In genomic region chr17:42843358-42843934, GRCh38 we compare ENCODE assay signal across 8 cellular contexts. TPM values are rescaled to one million over a fixed set of nuclear protein-coding genes. Genes with fewer than 3 reads are reported as not detected.
A peak's percentile ranks its signal among the peaks of the same experiment; 100 is the strongest.
DNase-seq lines count a peak whose midpoint lies in the region; ATAC-seq and TF ChIP-seq lines count a peak whose summit lies in the region.
"Had no signal": no experiment of that assay in that cellular context is flagged by ENCODE, and none has a peak within 500 bp of the region (broad histone marks: within the 10 kb centered on the region; RNA-seq: fewer than 3 reads in every experiment).

No MANE protein-coding gene starts in this region.

- H3K4me1 ChIP-seq in RWPE2 (ENCODE audit: insufficient read depth, poor library complexity, severe bottlenecking) (no peaks in the 10 kb centered on the region), neural progenitor cell (no peaks in the 10 kb centered on the region)

- H3K36me3 ChIP-seq in RWPE2 (ENCODE audit: low read depth): peaks cover 62% of the 10 kb centered on the region
- H3K36me3 ChIP-seq in neural progenitor cell: no peaks in the 10 kb centered on the region

- H3K27ac ChIP-seq in RWPE2 (ENCODE audit: poor library complexity, severe bottlenecking) (no peak overlapping the region), neural progenitor cell (no peak overlapping the region)

- H3K4me3 Mint-ChIP-seq in neural progenitor cell: no peak overlapping the region
- H3K4me3 Mint-ChIP-seq in natural killer cell treated with Interleukin-12 subunit alpha and Interleukin-12 subunit beta and Interleukin-15 and Interleukin-18, amount 100 ng/mL, for 72 hours: no peak overlapping the region

- H3K36me3 Mint-ChIP-seq in neural progenitor cell: peaks cover 15% of the 10 kb centered on the region
- peaks cover 27% of the 10 kb centered on the region for H3K36me3 Mint-ChIP-seq in natural killer cell treated with Interleukin-12 subunit alpha and Interleukin-12 subunit beta and Interleukin-15 and Interleukin-18, amount 100 ng/mL, for 72 hours

- H2AFZ ChIP-seq in neural progenitor cell (replicated peaks): no peak overlapping the region

- H3K27ac Mint-ChIP-seq in neural progenitor cell: no peak overlapping the region
- no peak overlapping the region for H3K27ac Mint-ChIP-seq in natural killer cell treated with Interleukin-12 subunit alpha and Interleukin-12 subunit beta and Interleukin-15 and Interleukin-18, amount 100 ng/mL, for 72 hours

- TF ChIP-seq CTCF in RWPE2 (IDR thresholded peaks at IDR 0.05; ENCODE audit: poor library complexity, severe bottlenecking) (peak; percentile 85), fibroblast of mammary gland (conservative IDR thresholded peaks at IDR 0.05; ENCODE audit: control insufficient read depth, insufficient read depth, low read depth, low read length) (peak; percentile 100), neural progenitor cell (IDR thresholded peaks at IDR 0.05) (peak; percentile 97)

- H3K79me2 ChIP-seq in neural progenitor cell (ENCODE audit: low read depth): no peaks in the 10 kb centered on the region

- peak; percentile 39 for DNase-seq in ELF-1 (ENCODE audit: low read depth, low spot score)
- peak; percentile 27 for DNase-seq in LoVo (ENCODE audit: low spot score)
- DNase-seq in RWPE2 (ENCODE audit: low spot score): no peak
- DNase-seq in fibroblast of mammary gland (ENCODE audit: low read depth): peak; percentile 80
- peak; percentile 72 for DNase-seq in neural progenitor cell (ENCODE audit: low spot score)
- DNase-seq in natural killer cell treated with Interleukin-12 subunit alpha and Interleukin-12 subunit beta and Interleukin-15 and Interleukin-18, amount 100 ng/mL, for 72 hours (ENCODE audit: low spot score): no peak

- no peak overlapping the region for H3K4me2 ChIP-seq in neural progenitor cell

- H3K9me3 Mint-ChIP-seq in neural progenitor cell: no peaks in the 10 kb centered on the region
- H3K9me3 Mint-ChIP-seq in natural killer cell treated with Interleukin-12 subunit alpha and Interleukin-12 subunit beta and Interleukin-15 and Interleukin-18, amount 100 ng/mL, for 72 hours: no peaks in the 10 kb centered on the region

- no peaks in the 10 kb centered on the region for H3K4me1 Mint-ChIP-seq in neural progenitor cell
- H3K4me1 Mint-ChIP-seq in natural killer cell treated with Interleukin-12 subunit alpha and Interleukin-12 subunit beta and Interleukin-15 and Interleukin-18, amount 100 ng/mL, for 72 hours (ENCODE audit: low read depth in 2 of 2): peaks cover 19 to 24% of the 10 kb centered on the region in 2 donors

- peaks cover 22% of the 10 kb centered on the region for H3F3A ChIP-seq in neural progenitor cell (ENCODE audit: low read depth)

- H3K9ac ChIP-seq in neural progenitor cell: no peak overlapping the region

- H3K9me3 ChIP-seq in RWPE2 (ENCODE audit: severe bottlenecking) (no peaks in the 10 kb centered on the region), neural progenitor cell (ENCODE audit: low read depth) (no peaks in the 10 kb centered on the region)

- H3K27me3 ChIP-seq in RWPE2 (ENCODE audit: insufficient read depth, poor library complexity, severe bottlenecking): no peaks in the 10 kb centered on the region
- no peaks in the 10 kb centered on the region for H3K27me3 ChIP-seq in neural progenitor cell

- peak; percentile 57; the same call in 2 of the 3 replicates for ATAC-seq in RWPE2 (ENCODE audit: low read depth)
- no peak for ATAC-seq in GM18511 (IDR thresholded peaks at IDR 0.05; ENCODE audit: unreplicated experiment)
- no peak for ATAC-seq in natural killer cell treated with Interleukin-12 subunit alpha and Interleukin-12 subunit beta and Interleukin-15 and Interleukin-18, amount 100 ng/mL, for 72 hours

- peaks cover 2% of the 10 kb centered on the region for H3K27me3 Mint-ChIP-seq in neural progenitor cell (ENCODE audit: insufficient read depth, low read depth)
- no peaks in the 10 kb centered on the region for H3K27me3 Mint-ChIP-seq in natural killer cell treated with Interleukin-12 subunit alpha and Interleukin-12 subunit beta and Interleukin-15 and Interleukin-18, amount 100 ng/mL, for 72 hours

- H3K4me3 ChIP-seq in RWPE2 (ENCODE audit: severe bottlenecking) (no peak overlapping the region), fibroblast of mammary gland (ENCODE audit: control insufficient read depth, low read depth, low read length) (no peak overlapping the region), neural progenitor cell (no peak overlapping the region)

- no peaks in the 10 kb centered on the region for H4K20me1 ChIP-seq in neural progenitor cell (ENCODE audit: low read depth)

RNA-seq across cellular contexts. Expression of gene AOC2, which starts 0.9 kb away (rescaled TPM):
- 1.2 and 2.1 TPM in 2 replicates for total RNA-seq in neural progenitor cell (ENCODE audit: low replicate concordance)
- 1 to 10 TPM; 3.5 to 5.3 TPM for total RNA-seq in natural killer cell treated with Interleukin-12 subunit alpha and Interleukin-12 subunit beta and Interleukin-15 and Interleukin-18, amount 100 ng/mL, for 72 hours

RNA-seq across cellular contexts. Expression of gene AOC3, which starts 7.6 kb away (rescaled TPM):
- total RNA-seq in neural progenitor cell (ENCODE audit: low replicate concordance): 0.90 TPM in 1 of 2 replicates, not detected in the other
- total RNA-seq in natural killer cell treated with Interleukin-12 subunit alpha and Interleukin-12 subunit beta and Interleukin-15 and Interleukin-18, amount 100 ng/mL, for 72 hours: 1 to 10 TPM; 1.8 to 2.7 TPM

RNA-seq across cellular contexts. Expression of gene PSME3, which starts 10.2 kb away (rescaled TPM):
- 106 and 108 TPM in 2 replicates for total RNA-seq in neural progenitor cell (ENCODE audit: low replicate concordance)
- 100 to 1,000 TPM; 152 to 251 TPM for total RNA-seq in natural killer cell treated with Interleukin-12 subunit alpha and Interleukin-12 subunit beta and Interleukin-15 and Interleukin-18, amount 100 ng/mL, for 72 hours

RNA-seq across cellular contexts. Expression of gene BECN1, which starts 19.4 kb away (rescaled TPM):
- 42.1 and 54.3 TPM in 2 replicates for total RNA-seq in neural progenitor cell (ENCODE audit: low replicate concordance)
- total RNA-seq in natural killer cell treated with Interleukin-12 subunit alpha and Interleukin-12 subunit beta and Interleukin-15 and Interleukin-18, amount 100 ng/mL, for 72 hours: 100 to 1,000 TPM; 106 to 134 TPM

RNA-seq across cellular contexts. Expression of gene CNTD1, which starts 44.8 kb away (rescaled TPM):
- total RNA-seq in neural progenitor cell (ENCODE audit: low replicate concordance): 0.06 TPM in 1 of 2 replicates, not detected in the other
- total RNA-seq in natural killer cell treated with Interleukin-12 subunit alpha and Interleukin-12 subunit beta and Interleukin-15 and Interleukin-18, amount 100 ng/mL, for 72 hours: not detected
- total RNA-seq: activated CD8-positive, alpha-beta memory T cell treated with anti-CD3 and anti-CD28 coated beads for 36 hours had no signal

Comparison
In these comparisons a context has a peak if more than half of its experiments do, and no peak if none do; other contexts are left out.
1. DNase-seq: peak in ELF-1 (single experiment), LoVo (single experiment), fibroblast of mammary gland (single experiment) and neural progenitor cell (single experiment); none in RWPE2 (single experiment) and natural killer cell treated with Interleukin-12 subunit alpha and Interleukin-12 subunit beta and Interleukin-15 and Interleukin-18, amount 100 ng/mL, for 72 hours (single experiment).
2. Peak in every context shown above with its lines, with median percentiles within 50 percentile points of each other: CTCF ChIP-seq.